In genomic region chr9:133146746-133147411, GRCh38 we compare ENCODE assay signal across 8 cellular contexts. TPM values are rescaled to one million over a fixed set of nuclear protein-coding genes. Genes with fewer than 3 reads are reported as not detected.
DNase-seq lines count a peak whose midpoint lies in the region; ATAC-seq and TF ChIP-seq lines count a peak whose summit lies in the region.

No MANE protein-coding gene starts in this region.

- peak overlapping the region in 1 of 2 experiments; percentile 96; a peak in 1 of 4 replicates for H3K4me3 ChIP-seq in DND-41 (ENCODE audit: low read depth in 1 of 2, low read length in 2 of 2)
- H3K4me3 ChIP-seq in Peyer's patch = peak overlapping the region in 2 of 4 donors; percentile 75 to 91
- H3K4me3 ChIP-seq in foreskin fibroblast (ENCODE audit: low read depth in 1 of 2, low read length in 2 of 2) = no peak overlapping the region

- no peak for DNase-seq in DND-41
- DNase-seq in Peyer's patch = no peak
- no peak for DNase-seq in effector memory CD8-positive, alpha-beta T cell
- DNase-seq in progenitor cell of endocrine pancreas (ENCODE audit: low spot score, unreplicated experiment) = no peak
- no peak for DNase-seq in NCI-H2227 (lab: John Stamatoyannopoulos, UW; ENCODE audit: unreplicated experiment)
- no peak for DNase-seq in cerebellar nuclear complex (lab: John Stamatoyannopoulos, UW)
- DNase-seq in foreskin fibroblast = no peak

- H3K27ac ChIP-seq in DND-41 (ENCODE audit: low read length) (no peak overlapping the region), Peyer's patch (peak overlapping the region in 3 of 4 donors; percentile 90 to 99 (median 94))

- peaks cover 71% of the 10 kb centered on the region for H3K36me3 Mint-ChIP-seq in effector memory CD8-positive, alpha-beta T cell (ENCODE audit: insufficient read depth)
- no peaks in the 10 kb centered on the region for H3K36me3 Mint-ChIP-seq in progenitor cell of endocrine pancreas (ENCODE audit: insufficient read depth)

- ATAC-seq in DND-41 (ENCODE audit: insufficient read depth, low read depth) (no peak), GM18909 (IDR thresholded peaks at IDR 0.05; ENCODE audit: poor library complexity, unreplicated experiment) (no peak)
- no peak for ATAC-seq in effector memory CD8-positive, alpha-beta T cell (replicated peaks)

- peaks cover 11% of the 10 kb centered on the region; the same call in 1 of the 2 replicates for H3K36me3 ChIP-seq in DND-41 (ENCODE audit: insufficient read depth, low read length)
- no peaks in the 10 kb centered on the region for H3K36me3 ChIP-seq in Peyer's patch

- peaks cover 54% of the 10 kb centered on the region for H4K20me1 ChIP-seq in DND-41 (ENCODE audit: insufficient read depth, low read length)

- H3K4me2 ChIP-seq in DND-41 (ENCODE audit: insufficient read depth, low read length) = peak overlapping the region; percentile 89

- H2AFZ ChIP-seq in DND-41 (ENCODE audit: low read depth, low read length) = no peak overlapping the region

- H3K79me2 ChIP-seq in DND-41 (ENCODE audit: insufficient read depth, low read length) = peaks cover 60% of the 10 kb centered on the region

- no peak for TF ChIP-seq POLR2A in Peyer's patch (IDR thresholded peaks at IDR 0.05)

- peaks cover 46 to 47% of the 10 kb centered on the region in 2 donors for H3K4me1 Mint-ChIP-seq in effector memory CD8-positive, alpha-beta T cell (ENCODE audit: low read depth in 2 of 2)
- peaks cover 23% of the 10 kb centered on the region for H3K4me1 Mint-ChIP-seq in progenitor cell of endocrine pancreas (ENCODE audit: low read depth)

- H3K27ac Mint-ChIP-seq in effector memory CD8-positive, alpha-beta T cell = peak overlapping the region; percentile 100
- H3K27ac Mint-ChIP-seq in progenitor cell of endocrine pancreas = peak overlapping the region; percentile 96

- H3K4me1 ChIP-seq in DND-41 (ENCODE audit: insufficient read depth, low read length) (peaks cover 45% of the 10 kb centered on the region), Peyer's patch (peaks cover 23 to 65% (median 34%) of the 10 kb centered on the region in 4 donors)

- H3K27me3 Mint-ChIP-seq in effector memory CD8-positive, alpha-beta T cell = no peaks in the 10 kb centered on the region
- H3K27me3 Mint-ChIP-seq in progenitor cell of endocrine pancreas = no peaks in the 10 kb centered on the region

- no peaks in the 10 kb centered on the region for H3K9me3 Mint-ChIP-seq in effector memory CD8-positive, alpha-beta T cell
- H3K9me3 Mint-ChIP-seq in progenitor cell of endocrine pancreas (ENCODE audit: low read depth) = no peaks in the 10 kb centered on the region

- peak overlapping the region; percentile 86; the same call in 1 of the 2 replicates for H3K9ac ChIP-seq in DND-41 (ENCODE audit: low read depth, low read length)

- no peaks in the 10 kb centered on the region for H3K27me3 ChIP-seq in DND-41 (ENCODE audit: insufficient read depth, low read length, poor library complexity)
- no peaks in the 10 kb centered on the region for H3K27me3 ChIP-seq in Peyer's patch

- H3K9me3 ChIP-seq in DND-41 (ENCODE audit: insufficient read depth, low read length, severe bottlenecking) = no peaks in the 10 kb centered on the region
- H3K9me3 ChIP-seq in Peyer's patch = no peaks in the 10 kb centered on the region

- peak overlapping the region; percentile 79 to 89 for H3K4me3 Mint-ChIP-seq in effector memory CD8-positive, alpha-beta T cell
- H3K4me3 Mint-ChIP-seq in progenitor cell of endocrine pancreas (ENCODE audit: low read depth) = peak overlapping the region; percentile 90

- TF ChIP-seq CTCF in DND-41 (IDR thresholded peaks at IDR 0.05; ENCODE audit: borderline replicate concordance, extremely low read depth, low read length, poor library complexity, severe bottlenecking) = no peak
- no peak for TF ChIP-seq CTCF in Peyer's patch (IDR thresholded peaks at IDR 0.05)
- TF ChIP-seq CTCF in progenitor cell of endocrine pancreas (IDR thresholded peaks at IDR 0.05; ENCODE audit: unreplicated experiment) = no peak
- TF ChIP-seq CTCF in foreskin fibroblast (IDR thresholded peaks at IDR 0.05; ENCODE audit: low read depth, low read length) = no peak

RNA-seq across cellular contexts. Expression of gene GBGT1, which starts 16.8 kb away (rescaled TPM):
- 10 to 100 TPM in 3 of 4 donors, 1 to 10 TPM in 1; 7.0 to 49.5 (median 14.1) TPM for total RNA-seq in Peyer's patch
- 5.2 and 7.3 TPM in 2 replicates for total RNA-seq in progenitor cell of endocrine pancreas

RNA-seq across cellular contexts. Expression of gene RALGDS, which starts 25.8 kb away (rescaled TPM):
- total RNA-seq in Peyer's patch (100 to 1,000 TPM in 2 of 4 donors, 10 to 100 TPM in 2; 53.1 to 237 (median 139) TPM), progenitor cell of endocrine pancreas (82.3 and 84.6 TPM in 2 replicates)
